In genomic region chr16:68131813-68132706, GRCh38 we compare ENCODE assay signal across 17 cellular contexts. TPM values are rescaled to one million over a fixed set of nuclear protein-coding genes. Genes with fewer than 3 reads are reported as not detected.
A peak's percentile ranks its signal among the peaks of the same experiment; 100 is the strongest.
DNase-seq lines count a peak whose midpoint lies in the region; ATAC-seq, FAIRE-seq and TF ChIP-seq lines count a peak whose summit lies in the region.
"Had no signal": no experiment of that assay in that cellular context is flagged by ENCODE, and none has a peak within 500 bp of the region (broad histone marks: within the 10 kb centered on the region; RNA-seq: fewer than 3 reads in every experiment).

No MANE protein-coding gene starts in this region.

- no peak for FAIRE-seq in GM12878 (lab: Jason Lieb, UNC)
- FAIRE-seq: bronchial epithelial cell had no signal

- TSS peak; percentile 35 for BruUV-seq in GM12878 (replicated peaks; lab: Mats Ljungman, UMichigan)

- TF ChIP-seq POLR2A in GM12878 (IDR thresholded peaks at IDR 0.05; ENCODE audit: low read depth, low read length), result no peak

- H2AFZ ChIP-seq in OCI-LY3 (ENCODE audit: low read depth, low read length) (no peak overlapping the region), GM12878 (ENCODE audit: control insufficient read depth, low read depth, low read length) (no peak overlapping the region)
- H2AFZ ChIP-seq: neural progenitor cell had no signal

- H3K9me3 Mint-ChIP-seq in activated T-cell treated with anti-CD3 and anti-CD28 coated beads, Interleukin-2, amount 50 U/mL, for 24 hours, result no peaks in the 10 kb centered on the region
- H3K9me3 Mint-ChIP-seq: neural progenitor cell had no signal

- H3K27ac ChIP-seq in OCI-LY3 (ENCODE audit: low read length), result no peak overlapping the region
- no peak overlapping the region for H3K27ac ChIP-seq in GM12878 (ENCODE audit: control insufficient read depth, insufficient read depth)
- peak overlapping the region; percentile 58 for H3K27ac ChIP-seq in skeletal muscle tissue (ENCODE audit: low read depth, low read length)
- H3K27ac ChIP-seq: neural progenitor cell, Peyer's patch had no signal

- H3K9me3 ChIP-seq in OCI-LY3 (ENCODE audit: insufficient read depth, low read length), result no peaks in the 10 kb centered on the region
- H3K9me3 ChIP-seq in GM12878 (replicated peaks; ENCODE audit: control insufficient read depth, insufficient read depth, low read length), result no peaks in the 10 kb centered on the region
- no peaks in the 10 kb centered on the region for H3K9me3 ChIP-seq in skeletal muscle tissue (ENCODE audit: control insufficient read depth in 3 of 3, low read length in 3 of 3)
- H3K9me3 ChIP-seq: Peyer's patch, thyroid gland had no signal

- RAD21 ChIA-PET in GM12878 (lab: Charles Lee; ENCODE audit: unreplicated experiment), result no interaction called here

- intact Hi-C loops in GM12878 (cut with micrococcal nuclease; ENCODE audit: unreplicated experiment), result no loop called here

- TF ChIP-seq RAD21 in GM12878 (IDR thresholded peaks at IDR 0.05; ENCODE audit: insufficient read depth, low read depth, low read length), result no peak

- H3K27me3 Mint-ChIP-seq in activated T-cell treated with anti-CD3 and anti-CD28 coated beads, Interleukin-2, amount 50 U/mL, for 24 hours, result no peaks in the 10 kb centered on the region

- no peak overlapping the region for H3K4me3 Mint-ChIP-seq in activated T-cell treated with anti-CD3 and anti-CD28 coated beads, Interleukin-2, amount 50 U/mL, for 24 hours
- H3K4me3 Mint-ChIP-seq: neural progenitor cell had no signal

- H3K4me2 ChIP-seq in OCI-LY3 (ENCODE audit: low read length) (peak overlapping the region; percentile 26; the same call in 1 of the 2 replicates), GM12878 (ENCODE audit: control insufficient read depth, insufficient read depth) (peak overlapping the region; percentile 27)
- H3K4me2 ChIP-seq: neural progenitor cell had no signal

- peak overlapping the region; percentile 79 for H3K27ac Mint-ChIP-seq in activated T-cell treated with anti-CD3 and anti-CD28 coated beads, Interleukin-2, amount 50 U/mL, for 24 hours
- H3K27ac Mint-ChIP-seq: neural progenitor cell had no signal

- CTCF ChIA-PET in GM12878 (lab: Yijun Ruan, JAX), result interaction anchor here (0.9 to 1.8 kb wide), 2 partner anchors 12 to 13 kb away, joined by 4 to 5 read pairs; no protein-coding TSS in a partner anchor

- ATAC-seq in GM12878, result no peak
- ATAC-seq: right cardiac atrium had no signal

- peaks cover 64% of the 10 kb centered on the region for H3K4me1 Mint-ChIP-seq in activated T-cell treated with anti-CD3 and anti-CD28 coated beads, Interleukin-2, amount 50 U/mL, for 24 hours (ENCODE audit: low read depth)
- H3K4me1 Mint-ChIP-seq: neural progenitor cell had no signal

- H3K9ac ChIP-seq in OCI-LY3 (ENCODE audit: low read length) (no peak overlapping the region), GM12878 (ENCODE audit: control insufficient read depth, insufficient read depth, low read length) (no peak overlapping the region), skeletal muscle tissue (ENCODE audit: low read depth in 1 of 3, low read length in 3 of 3) (no peak overlapping the region)
- H3K9ac ChIP-seq: neural progenitor cell had no signal

- no peak overlapping the region for H3K4me3 ChIP-seq in OCI-LY3 (ENCODE audit: low read length)
- no peak overlapping the region for H3K4me3 ChIP-seq in GM12878
- no peak overlapping the region for H3K4me3 ChIP-seq in skeletal muscle tissue (ENCODE audit: low read length in 3 of 3)
- H3K4me3 ChIP-seq: neural progenitor cell, Peyer's patch, thyroid gland had no signal

- DNase-seq in activated T-cell treated with anti-CD3 and anti-CD28 coated beads, Interleukin-2, amount 50 U/mL, for 24 hours, result no peak
- no peak for DNase-seq in activated T-cell treated with anti-CD3 and anti-CD28 coated beads, Interleukin-2, amount 50 U/mL, for 48 hours
- DNase-seq in GM12878 (ENCODE audit: low read depth, low spot score) (no peak), DMS 273 (lab: John Stamatoyannopoulos, UW; ENCODE audit: unreplicated experiment) (no peak), Ammon's horn (ENCODE audit: low spot score) (no peak), dermis blood vessel endothelial cell (no peak)
- DNase-seq: ACHN, activated gamma-delta T cell, foreskin fibroblast, NCI-H1930, Peyer's patch, right cardiac atrium, thyroid gland had no signal

- SMC1A ChIA-PET in GM12878 (lab: Charles Lee; ENCODE audit: uncharacterized antibody, unreplicated experiment), result interaction anchor here (0.6 to 3.2 kb wide), 6 partner anchors 10 to 328 kb away, joined by 3 to 19 read pairs (median 4); no protein-coding TSS in a partner anchor

- in situ Hi-C loops in GM12878 (cut with MboI), result no loop called here

- H3K36me3 ChIP-seq in OCI-LY3 (replicated peaks; ENCODE audit: low read depth, low read length) (peaks cover 4% of the 10 kb centered on the region), GM12878 (ENCODE audit: control insufficient read depth in 2 of 2, insufficient read depth in 2 of 2, low read length in 1 of 2) (peaks cover 0 to 1% of the 10 kb centered on the region in 2 experiments; a peak in 2 of 4 replicates), skeletal muscle tissue (ENCODE audit: control insufficient read depth in 3 of 3, insufficient read depth in 3 of 3, low read length in 3 of 3) (peaks cover 0 to 6% (median 0%) of the 10 kb centered on the region in 3 donors)
- H3K36me3 ChIP-seq: neural progenitor cell, thyroid gland had no signal

- H4K20me1 ChIP-seq in OCI-LY3 (ENCODE audit: insufficient read depth, low read length), result 0 out of 2 replicates have a peak, but pooled peaks cover 6% of the 10 kb centered on the region
- H4K20me1 ChIP-seq in GM12878 (ENCODE audit: control insufficient read depth, insufficient read depth), result no peaks in the 10 kb centered on the region

- peaks cover 7% of the 10 kb centered on the region for H3K4me1 ChIP-seq in OCI-LY3 (ENCODE audit: low read length)
- peaks cover 4% of the 10 kb centered on the region for H3K4me1 ChIP-seq in GM12878 (ENCODE audit: control insufficient read depth, insufficient read depth, low read length)
- H3K4me1 ChIP-seq in skeletal muscle tissue (ENCODE audit: control insufficient read depth in 3 of 3, insufficient read depth in 3 of 3, low read length in 3 of 3), result peaks cover 11 to 22% (median 16%) of the 10 kb centered on the region in 3 donors
- H3K4me1 ChIP-seq: neural progenitor cell had no signal

- no peak for TF ChIP-seq EP300 in GM12878 (IDR thresholded peaks at IDR 0.05; ENCODE audit: borderline replicate concordance in 1 of 2, control insufficient read depth in 1 of 2, low read depth in 2 of 2, low read length in 2 of 2)

- no peak for TF ChIP-seq CTCF in OCI-LY3 (IDR thresholded peaks at IDR 0.05; ENCODE audit: low read depth, low read length)
- TF ChIP-seq CTCF in GM12878 (IDR thresholded peaks at IDR 0.05 in 2 of 3, conservative IDR thresholded peaks at IDR 0.05 in 1 of 3; ENCODE audit: control insufficient read depth in 2 of 3, extremely low read depth in 1 of 3, insufficient read depth in 1 of 3, low read depth in 3 of 3, low read length in 3 of 3), result no peak

- H3K79me2 ChIP-seq in OCI-LY3 (ENCODE audit: low read length), result peaks cover 30% of the 10 kb centered on the region; the same call in 1 of the 2 replicates
- peaks cover 8% of the 10 kb centered on the region for H3K79me2 ChIP-seq in GM12878 (ENCODE audit: control insufficient read depth, insufficient read depth, low read length)

- H3K27me3 ChIP-seq in OCI-LY3 (ENCODE audit: low read depth, low read length) (no peaks in the 10 kb centered on the region), GM12878 (replicated peaks in 1 of 2; ENCODE audit: control insufficient read depth in 2 of 2, insufficient read depth in 2 of 2, low read length in 1 of 2) (no peaks in the 10 kb centered on the region), skeletal muscle tissue (ENCODE audit: control insufficient read depth in 3 of 3, insufficient read depth in 3 of 3, low read length in 3 of 3) (no peaks in the 10 kb centered on the region)
- H3K27me3 ChIP-seq: neural progenitor cell, Peyer's patch, thyroid gland had no signal

- POLR2A ChIA-PET in GM12878 (lab: Charles Lee), result interaction anchor here (0.6 kb wide), 1 partner anchor 13 kb away, joined by 3 read pairs; no protein-coding TSS in a partner anchor

- H3K36me3 Mint-ChIP-seq in activated T-cell treated with anti-CD3 and anti-CD28 coated beads, Interleukin-2, amount 50 U/mL, for 24 hours (ENCODE audit: low read depth), result peaks cover 73% of the 10 kb centered on the region

- 52% methylated on average over 2 of the region's 2 CpGs for WGBS in GM12878 (ENCODE audit: insufficient coverage, insufficient replicate concordance, low lambda C conversion rate, missing lambda C conversion rate)

TF ChIP-seq in GM12878, 131 proteins besides CTCF, POLR2A, EP300 and RAD21 (continues in another document):
- TF ChIP-seq ZZZ3 (IDR thresholded peaks at IDR 0.05; ENCODE audit: control insufficient read depth, insufficient read length, low read depth), result no peak
- no peak for TF ChIP-seq IRF5 (IDR thresholded peaks at IDR 0.05; ENCODE audit: borderline replicate concordance)

RNA-seq across cellular contexts. Expression of gene NFATC3, which starts 46.9 kb away (rescaled TPM):
- 72.1 and 76.3 TPM in 2 replicates for total RNA-seq in GM12878 (2013; cell fraction: nucleolus; rRNA removed)
- total RNA-seq in GM12878 (2014; rRNA removed) (25.8 and 27.6 TPM in 2 replicates), GM12878 (2014; rRNA removed; fragmentation: Illumina TruSeq; extraction: Trizol) (21.2 and 23.2 TPM in 2 replicates), GM12878 (2021) (37.6 and 37.8 TPM in 2 replicates), skeletal muscle tissue (29.2 TPM), dermis blood vessel endothelial cell (14.1 and 31.6 TPM in 2 replicates)
- polyA plus RNA-seq in GM12878 (2011; ENCODE audit: low read depth), result 8.0 TPM
- polyA plus RNA-seq in GM12878 (2011; rRNA removed) (31.3 and 34.7 TPM in 2 replicates), GM12878 (2014; fragmentation: Illumina TruSeq; extraction: Trizol) (24.4 and 29.5 TPM in 2 replicates), GM12878 (2014; fragmentation: Nextera tagmentation; extraction: Ambion mirVana) (1 to 10 TPM; 4.2 to 5.5 TPM), GM12878 (2014; rRNA removed) (20.9 and 23.6 TPM in 2 replicates), GM12878 (2016; fragmentation: Nextera tagmentation; extraction: Ambion mirVana) (10 to 100 TPM; 25.4 to 32.2 TPM)
- 26.9 and 27.8 TPM in 2 replicates for polyA plus RNA-seq in GM12878 (2011; cell fraction: cytosol; rRNA removed)
- 18.5 and 19.7 TPM in 2 replicates for polyA plus RNA-seq in GM12878 (2011; cell fraction: nucleus; rRNA removed)
- polyA plus RNA-seq in GM12878 (2012), result 9.8 and 10.5 TPM in 2 replicates
- 113 and 115 TPM in 2 replicates for polyA minus RNA-seq in GM12878 (2011; rRNA and poly(A)+ RNA removed)
- polyA minus RNA-seq in GM12878 (2011; cell fraction: cytosol; rRNA and poly(A)+ RNA removed), result 29.3 and 32.2 TPM in 2 replicates
- 27.4 and 39.6 TPM in 2 replicates for polyA minus RNA-seq in GM12878 (2011; cell fraction: nucleus; rRNA and poly(A)+ RNA removed)
